In the genomic region with DNA sequence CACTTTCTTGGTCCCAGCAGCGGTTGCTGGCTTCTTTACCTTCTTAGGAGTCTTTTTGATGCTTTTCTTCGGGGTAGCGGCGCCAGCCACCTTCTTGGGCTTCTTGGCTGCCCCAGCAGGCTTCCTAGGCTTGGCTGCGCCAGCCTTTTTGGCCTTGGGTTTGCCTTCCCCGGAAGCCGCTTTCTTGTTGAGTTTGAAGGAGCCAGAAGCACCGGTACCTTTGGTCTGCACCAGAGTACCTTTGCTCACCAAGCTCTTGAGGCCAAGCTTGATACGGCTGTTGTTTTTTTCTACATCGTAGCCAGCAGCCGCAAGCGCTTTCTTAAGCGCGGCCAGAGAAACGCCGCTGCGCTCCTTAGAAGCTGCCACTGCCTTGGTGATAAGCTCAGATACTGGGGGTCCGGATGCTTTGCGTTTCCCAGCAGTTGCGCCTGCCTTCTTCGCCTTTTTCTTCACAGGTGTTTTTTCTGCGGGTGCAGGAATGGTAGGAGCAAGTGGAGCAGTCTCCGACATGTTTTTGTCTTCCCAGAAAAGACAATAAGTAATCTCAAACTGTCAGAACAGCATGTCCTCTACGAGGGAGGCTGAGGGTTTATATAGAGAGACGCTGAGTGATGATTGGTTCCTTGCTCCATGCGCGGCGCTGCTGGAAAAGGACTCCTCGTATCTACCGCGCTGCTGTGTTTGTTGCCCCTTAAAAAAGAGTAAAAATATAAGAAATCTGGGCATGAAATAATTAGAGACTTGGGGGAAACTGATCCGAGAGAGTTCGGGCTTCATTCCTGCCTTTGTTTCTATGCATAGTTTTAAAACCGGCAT, we compare ENCODE assay signal across 1 cellular context.
TF ChIP-seq lines count a peak whose summit lies in the region.

No MANE protein-coding gene starts in this region.

TF ChIP-seq in HEK293, 187 proteins besides CTCF, POLR2A, EP300 and RAD21 (continued from another document):
- TF ChIP-seq, protein P1, sequence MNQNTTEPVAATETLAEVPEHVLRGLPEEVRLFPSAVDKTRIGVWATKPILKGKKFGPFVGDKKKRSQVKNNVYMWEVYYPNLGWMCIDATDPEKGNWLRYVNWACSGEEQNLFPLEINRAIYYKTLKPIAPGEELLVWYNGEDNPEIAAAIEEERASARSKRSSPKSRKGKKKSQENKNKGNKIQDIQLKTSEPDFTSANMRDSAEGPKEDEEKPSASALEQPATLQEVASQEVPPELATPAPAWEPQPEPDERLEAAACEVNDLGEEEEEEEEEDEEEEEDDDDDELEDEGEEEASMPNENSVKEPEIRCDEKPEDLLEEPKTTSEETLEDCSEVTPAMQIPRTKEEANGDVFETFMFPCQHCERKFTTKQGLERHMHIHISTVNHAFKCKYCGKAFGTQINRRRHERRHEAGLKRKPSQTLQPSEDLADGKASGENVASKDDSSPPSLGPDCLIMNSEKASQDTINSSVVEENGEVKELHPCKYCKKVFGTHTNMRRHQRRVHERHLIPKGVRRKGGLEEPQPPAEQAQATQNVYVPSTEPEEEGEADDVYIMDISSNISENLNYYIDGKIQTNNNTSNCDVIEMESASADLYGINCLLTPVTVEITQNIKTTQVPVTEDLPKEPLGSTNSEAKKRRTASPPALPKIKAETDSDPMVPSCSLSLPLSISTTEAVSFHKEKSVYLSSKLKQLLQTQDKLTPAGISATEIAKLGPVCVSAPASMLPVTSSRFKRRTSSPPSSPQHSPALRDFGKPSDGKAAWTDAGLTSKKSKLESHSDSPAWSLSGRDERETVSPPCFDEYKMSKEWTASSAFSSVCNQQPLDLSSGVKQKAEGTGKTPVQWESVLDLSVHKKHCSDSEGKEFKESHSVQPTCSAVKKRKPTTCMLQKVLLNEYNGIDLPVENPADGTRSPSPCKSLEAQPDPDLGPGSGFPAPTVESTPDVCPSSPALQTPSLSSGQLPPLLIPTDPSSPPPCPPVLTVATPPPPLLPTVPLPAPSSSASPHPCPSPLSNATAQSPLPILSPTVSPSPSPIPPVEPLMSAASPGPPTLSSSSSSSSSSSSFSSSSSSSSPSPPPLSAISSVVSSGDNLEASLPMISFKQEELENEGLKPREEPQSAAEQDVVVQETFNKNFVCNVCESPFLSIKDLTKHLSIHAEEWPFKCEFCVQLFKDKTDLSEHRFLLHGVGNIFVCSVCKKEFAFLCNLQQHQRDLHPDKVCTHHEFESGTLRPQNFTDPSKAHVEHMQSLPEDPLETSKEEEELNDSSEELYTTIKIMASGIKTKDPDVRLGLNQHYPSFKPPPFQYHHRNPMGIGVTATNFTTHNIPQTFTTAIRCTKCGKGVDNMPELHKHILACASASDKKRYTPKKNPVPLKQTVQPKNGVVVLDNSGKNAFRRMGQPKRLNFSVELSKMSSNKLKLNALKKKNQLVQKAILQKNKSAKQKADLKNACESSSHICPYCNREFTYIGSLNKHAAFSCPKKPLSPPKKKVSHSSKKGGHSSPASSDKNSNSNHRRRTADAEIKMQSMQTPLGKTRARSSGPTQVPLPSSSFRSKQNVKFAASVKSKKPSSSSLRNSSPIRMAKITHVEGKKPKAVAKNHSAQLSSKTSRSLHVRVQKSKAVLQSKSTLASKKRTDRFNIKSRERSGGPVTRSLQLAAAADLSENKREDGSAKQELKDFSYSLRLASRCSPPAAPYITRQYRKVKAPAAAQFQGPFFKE (tag by site-specific recombination; IDR thresholded peaks at IDR 0.05; ENCODE audit: borderline replicate concordance), result no peak
- TF ChIP-seq ZNF223 (tag by site-specific recombination; IDR thresholded peaks at IDR 0.05) (no peak), MZF1 (tag by site-specific recombination; IDR thresholded peaks at IDR 0.05; ENCODE audit: borderline replicate concordance) (no peak), HIC1 (tag by site-specific recombination; IDR thresholded peaks at IDR 0.05) (no peak), ZIC2 (tag by site-specific recombination; IDR thresholded peaks at IDR 0.05) (0 out of 2 replicates have a peak, but pooled peaks have one; percentile 11), ZNF157 (tag by site-specific recombination; IDR thresholded peaks at IDR 0.05) (no peak)
- TF ChIP-seq, protein P2, sequence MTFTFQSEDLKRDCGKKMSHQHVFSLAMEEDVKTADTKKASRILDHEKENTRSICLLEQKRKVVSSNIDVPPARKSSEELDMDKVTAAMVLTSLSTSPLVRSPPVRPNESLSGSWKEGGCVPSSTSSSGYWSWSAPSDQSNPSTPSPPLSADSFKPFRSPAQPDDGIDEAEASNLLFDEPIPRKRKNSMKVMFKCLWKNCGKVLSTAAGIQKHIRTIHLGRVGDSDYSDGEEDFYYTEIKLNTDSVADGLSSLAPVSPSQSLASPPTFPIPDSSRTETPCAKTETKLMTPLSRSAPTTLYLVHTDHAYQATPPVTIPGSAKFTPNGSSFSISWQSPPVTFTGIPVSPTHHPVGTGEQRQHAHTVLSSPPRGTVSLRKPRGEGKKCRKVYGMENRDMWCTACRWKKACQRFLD (tag by site-specific recombination; IDR thresholded peaks at IDR 0.05), result no peak
